ENCODE assay signal across 12 cellular contexts in genomic region chr13:99374169-99374991, GRCh38.
DNase-seq lines count a peak whose midpoint lies in the region; ATAC-seq and TF ChIP-seq lines count a peak whose summit lies in the region.
"Had no signal": no experiment of that assay in that cellular context is flagged by ENCODE, and none has a peak within 500 bp of the region (broad histone marks: within the 10 kb centered on the region; RNA-seq: fewer than 3 reads in every experiment).

No MANE protein-coding gene starts in this region.

- peak overlapping the region; percentile 48 for H3K4me2 ChIP-seq in OCI-LY1 (ENCODE audit: low read length)

- no peak overlapping the region for H2AFZ ChIP-seq in OCI-LY1 (ENCODE audit: low read length)

- H3K4me3 ChIP-seq in OCI-LY1 (ENCODE audit: low read depth, low read length, poor library complexity, severe bottlenecking) (peak overlapping the region; percentile 6), tibial nerve (no peak overlapping the region)
- H3K4me3 ChIP-seq: HAP-1, skin epidermis had no signal

- H3K27me3 ChIP-seq in OCI-LY1 (ENCODE audit: insufficient read depth, low read length): no peaks in the 10 kb centered on the region
- no peaks in the 10 kb centered on the region for H3K27me3 ChIP-seq in tibial nerve
- H3K27me3 ChIP-seq: foreskin keratinocyte had no signal

- H3K27me3 Mint-ChIP-seq in osteocyte (ENCODE audit: unreplicated experiment): no peaks in the 10 kb centered on the region
- H3K27me3 Mint-ChIP-seq: brain had no signal

- H3K9me3 ChIP-seq in OCI-LY1 (ENCODE audit: low read length) (no peaks in the 10 kb centered on the region), tibial nerve (no peaks in the 10 kb centered on the region)
- H3K9me3 ChIP-seq: HAP-1 had no signal

- no peaks in the 10 kb centered on the region for H4K20me1 ChIP-seq in OCI-LY1 (ENCODE audit: insufficient read depth, low read length)

- H3K4me3 Mint-ChIP-seq in osteocyte (ENCODE audit: unreplicated experiment): no peak overlapping the region
- H3K4me3 Mint-ChIP-seq: brain had no signal

- no peaks in the 10 kb centered on the region for H3K9me2 ChIP-seq in OCI-LY1 (ENCODE audit: low read depth, low read length)

- H3K79me2 ChIP-seq in OCI-LY1 (ENCODE audit: insufficient read depth, low read length): peaks cover 6% of the 10 kb centered on the region; the same call in 1 of the 2 replicates

- H3K9me3 Mint-ChIP-seq in osteocyte (ENCODE audit: unreplicated experiment): no peaks in the 10 kb centered on the region
- H3K9me3 Mint-ChIP-seq: brain had no signal

- TF ChIP-seq CTCF in OCI-LY1 (IDR thresholded peaks at IDR 0.05; ENCODE audit: low read length): no peak
- TF ChIP-seq CTCF in osteocyte (IDR thresholded peaks at IDR 0.05): no peak
- TF ChIP-seq CTCF in tibial nerve (IDR thresholded peaks at IDR 0.05): no peak

- H3K4me1 ChIP-seq in OCI-LY1 (ENCODE audit: insufficient read depth, low read length, severe bottlenecking) (peaks cover 74% of the 10 kb centered on the region), tibial nerve (peaks cover 0 to 20% (median 0%) of the 10 kb centered on the region in 4 donors)
- H3K4me1 ChIP-seq: foreskin keratinocyte had no signal

- peak overlapping the region; percentile 88 for H3K27ac ChIP-seq in OCI-LY1 (ENCODE audit: low read depth, low read length, poor library complexity, severe bottlenecking)
- H3K27ac ChIP-seq in tibial nerve: peak overlapping the region in 2 of 4 donors; percentile 38 to 69
- H3K27ac ChIP-seq: foreskin keratinocyte had no signal

- DNase-seq in osteocyte (ENCODE audit: extremely low spot score, unreplicated experiment) (peak; percentile 59), cerebellar nuclear complex (lab: John Stamatoyannopoulos, UW) (no peak), tibial nerve (ENCODE audit: low spot score in 2 of 2) (no peak), NCI-H510A treated with DMSO at 0.1 percent for 48 hours (lab: John Stamatoyannopoulos, UW) (no peak)
- DNase-seq: foreskin keratinocyte, NCI-H510A had no signal

- no peak overlapping the region for H3K27ac Mint-ChIP-seq in osteocyte (ENCODE audit: unreplicated experiment)
- H3K27ac Mint-ChIP-seq: brain had no signal

- peak overlapping the region; percentile 21; the same call in 1 of the 2 replicates for H3K9ac ChIP-seq in OCI-LY1 (ENCODE audit: low read length)

- TF ChIP-seq EP300 in tibial nerve (IDR thresholded peaks at IDR 0.05): no peak

- H3K36me3 ChIP-seq in OCI-LY1 (ENCODE audit: insufficient read depth, low read length) (peaks cover 75% of the 10 kb centered on the region), tibial nerve (peaks cover 0 to 67% (median 0%) of the 10 kb centered on the region in 3 donors)

- H3K36me3 Mint-ChIP-seq in osteocyte (ENCODE audit: unreplicated experiment): peaks cover 43% of the 10 kb centered on the region

- H3K4me1 Mint-ChIP-seq in osteocyte (ENCODE audit: unreplicated experiment): no peaks in the 10 kb centered on the region
- H3K4me1 Mint-ChIP-seq: brain had no signal

- WGBS in tibial nerve, 2 donors: 93 to 96% methylated on average over 10 of the region's 10 CpGs

- peak; percentile 38 for ATAC-seq in GM19023 (IDR thresholded peaks at IDR 0.05; ENCODE audit: unreplicated experiment)
- ATAC-seq in GM21825 (IDR thresholded peaks at IDR 0.05; ENCODE audit: unreplicated experiment): peak; percentile 29
- ATAC-seq: foreskin keratinocyte had no signal

- peaks cover 8% of the 10 kb centered on the region; the same call in 1 of the 2 replicates for H3F3A ChIP-seq in OCI-LY1 (ENCODE audit: insufficient read depth, low read length)

- TF ChIP-seq POLR2A in tibial nerve (IDR thresholded peaks at IDR 0.05): no peak
